In genomic region chr2:74850816-74851566, GRCh38 we compare ENCODE assay signal across 11 cellular contexts. TPM values are rescaled to one million over a fixed set of nuclear protein-coding genes. Genes with fewer than 3 reads are reported as not detected.
DNase-seq lines count a peak whose midpoint lies in the region; ATAC-seq and TF ChIP-seq lines count a peak whose summit lies in the region.
"Had no signal": no experiment of that assay in that cellular context is flagged by ENCODE, and none has a peak within 500 bp of the region (broad histone marks: within the 10 kb centered on the region; RNA-seq: fewer than 3 reads in every experiment).

No MANE protein-coding gene starts in this region.

- ATAC-seq in SK-N-SH treated with all-trans-retinoic acid at 6 μM for 48 hours = no peak; the same call in 2 of the 3 replicates
- ATAC-seq in PC-3 = peak; percentile 49
- ATAC-seq in HG03196 (IDR thresholded peaks at IDR 0.05; ENCODE audit: unreplicated experiment) = no peak

- 72% methylated on average over 10 of the region's 10 CpGs for WGBS in SK-N-SH (ENCODE audit: low lambda C conversion rate)
- 85 to 90% (median 86%) methylated on average over 10 of the region's 10 CpGs for WGBS in spleen, 5 donors

- H3K9ac ChIP-seq in SK-N-SH = no peak overlapping the region
- peak overlapping the region; percentile 4; the same call in 1 of the 2 replicates for H3K9ac ChIP-seq in PC-3 (ENCODE audit: low read length)

- no peaks in the 10 kb centered on the region for H3K27me3 ChIP-seq in SK-N-SH (ENCODE audit: insufficient read depth)
- H3K27me3 ChIP-seq in PC-3 (ENCODE audit: low read length) = no peaks in the 10 kb centered on the region
- H3K27me3 ChIP-seq in spleen (replicated peaks in 1 of 7) = no peaks in the 10 kb centered on the region

- TF ChIP-seq CTCF in SK-N-SH (IDR thresholded peaks at IDR 0.05) (no peak), PC-3 (conservative IDR thresholded peaks at IDR 0.05; ENCODE audit: low read depth, low read length) (no peak), fibroblast of pulmonary artery (IDR thresholded peaks at IDR 0.05; ENCODE audit: low read length, missing control alignments) (no peak), spleen (IDR thresholded peaks at IDR 0.05 in 8 of 11, conservative IDR thresholded peaks at IDR 0.05 in 3 of 11) (no peak)

- TF ChIP-seq POLR2A in spleen (IDR thresholded peaks at IDR 0.05) = no peak

- CTCF ChIA-PET in SK-N-SH (lab: Yijun Ruan, JAX) = interaction anchor here (0.6 to 4.6 kb wide), 5 partner anchors 11 to 136 kb away, joined by 3 to 26 read pairs (median 8); no protein-coding TSS in a partner anchor
- CTCF ChIA-PET in PC-3 (lab: Charles Lee) = no interaction called here

- no peaks in the 10 kb centered on the region for H4K20me1 ChIP-seq in SK-N-SH (ENCODE audit: insufficient read depth)
- H4K20me1 ChIP-seq in PC-3 (ENCODE audit: low read length) = peaks cover 10% of the 10 kb centered on the region; the same call in 1 of the 2 replicates

- peaks cover 12% of the 10 kb centered on the region; the same call in 1 of the 2 replicates for H3K79me2 ChIP-seq in SK-N-SH (ENCODE audit: insufficient read depth)
- H3K79me2 ChIP-seq in PC-3 (ENCODE audit: low read length) = peaks cover 99% of the 10 kb centered on the region

- no peak overlapping the region; the same call in 1 of the 2 replicates for H2AFZ ChIP-seq in SK-N-SH (ENCODE audit: low read depth)
- no peak overlapping the region for H2AFZ ChIP-seq in PC-3 (ENCODE audit: low read length)

- H3K4me1 ChIP-seq in SK-N-SH (ENCODE audit: control insufficient read depth in 1 of 2, insufficient read depth in 2 of 2, low read depth in 1 of 2, low read length in 1 of 2) = peaks cover 22 to 34% of the 10 kb centered on the region in 2 experiments; a peak in 3 of 4 replicates
- H3K4me1 ChIP-seq in PC-3 (ENCODE audit: insufficient read depth, low read length) = peaks cover 79% of the 10 kb centered on the region
- peaks cover 22 to 73% (median 57%) of the 10 kb centered on the region in 6 donors for H3K4me1 ChIP-seq in spleen

- H3K4me3 ChIP-seq in SK-N-SH (ENCODE audit: low read depth in 2 of 2, low read length in 1 of 2) = no peak overlapping the region
- H3K4me3 ChIP-seq in PC-3 (ENCODE audit: low read length) = peak overlapping the region; percentile 16; the same call in 1 of the 2 replicates
- H3K4me3 ChIP-seq in fibroblast of pulmonary artery (replicated peaks; ENCODE audit: low read depth, low read length) = no peak overlapping the region
- H3K4me3 ChIP-seq in spleen = peak overlapping the region in 1 of 8 donors; percentile 54
- H3K4me3 ChIP-seq: K562 had no signal

- BruUV-seq in PC-3 (replicated peaks; lab: Mats Ljungman, UMichigan) = no TSS peak

- H3K9me2 ChIP-seq in SK-N-SH (no peaks in the 10 kb centered on the region), PC-3 (replicated peaks; ENCODE audit: low read length) (no peaks in the 10 kb centered on the region)

- 0 out of 2 replicates have a peak overlapping the region, but pooled peaks have one; percentile 45 for H3K4me2 ChIP-seq in SK-N-SH
- H3K4me2 ChIP-seq in PC-3 (ENCODE audit: low read length) = peak overlapping the region; percentile 54

- no peaks in the 10 kb centered on the region for H3K36me3 ChIP-seq in SK-N-SH (replicated peaks in 1 of 2; ENCODE audit: control insufficient read depth in 1 of 2, insufficient read depth in 2 of 2, low read length in 1 of 2)
- peaks cover 22% of the 10 kb centered on the region for H3K36me3 ChIP-seq in PC-3 (ENCODE audit: low read depth, low read length)
- H3K36me3 ChIP-seq in spleen = peaks cover 0 to 19% (median 4%) of the 10 kb centered on the region in 6 donors

- intact Hi-C loops in PC-3 (cut with micrococcal nuclease) (no loop called here), spleen (cut with DNase I; ENCODE audit: low total_unique reads) (no loop called here)

- H3F3A ChIP-seq in SK-N-SH (replicated peaks; ENCODE audit: insufficient read depth) (peaks cover 14% of the 10 kb centered on the region), PC-3 (ENCODE audit: low read length, unreplicated experiment) (peaks cover 18% of the 10 kb centered on the region)

- H3K27ac ChIP-seq in SK-N-SH (ENCODE audit: low read depth in 2 of 2, low read length in 1 of 2) = no peak overlapping the region
- peak overlapping the region; percentile 71 for H3K27ac ChIP-seq in PC-3 (ENCODE audit: low read length)
- peak overlapping the region in 7 of 8 donors; percentile 82 to 95 (median 91) for H3K27ac ChIP-seq in spleen

- no peak for DNase-seq in SK-N-SH
- peak; percentile 90 for DNase-seq in PC-3
- peak; percentile 51 for DNase-seq in fibroblast of pulmonary artery (ENCODE audit: low read depth)
- DNase-seq in spleen = no peak
- no peak for DNase-seq in SW 1271 (lab: John Stamatoyannopoulos, UW)
- no peak for DNase-seq in NCI-H2107 treated with DMSO at 0.1 percent for 48 hours (lab: John Stamatoyannopoulos, UW; ENCODE audit: unreplicated experiment)
- DNase-seq: 8988T, erythroblast had no signal

- POLR2A ChIA-PET in SK-N-SH (lab: Yijun Ruan, JAX) (interaction anchor here (0.6 to 3.5 kb wide), 2 partner anchors 11 to 77 kb away, joined by 4 to 9 read pairs; no protein-coding TSS in a partner anchor), PC-3 (lab: Charles Lee; ENCODE audit: unreplicated experiment) (no interaction called here)

- no peak for TF ChIP-seq RAD21 in SK-N-SH (IDR thresholded peaks at IDR 0.05; ENCODE audit: low read length)

- H3K9me3 ChIP-seq in SK-N-SH = no peaks in the 10 kb centered on the region
- no peaks in the 10 kb centered on the region for H3K9me3 ChIP-seq in PC-3 (ENCODE audit: low read length)
- no peaks in the 10 kb centered on the region for H3K9me3 ChIP-seq in spleen

- no peak for TF ChIP-seq EP300 in SK-N-SH (IDR thresholded peaks at IDR 0.05; ENCODE audit: borderline replicate concordance in 1 of 2, low read depth in 1 of 2, low read length in 1 of 2)

TF ChIP-seq in SK-N-SH, 30 proteins besides CTCF, POLR2A, EP300 and RAD21 (continues in another document):
- TF ChIP-seq FOSL2 (IDR thresholded peaks at IDR 0.05; ENCODE audit: borderline replicate concordance, low read depth) (peak; percentile 48; the same call in 1 of the 2 replicates), MAX (IDR thresholded peaks at IDR 0.05; ENCODE audit: low read depth) (peak; percentile 73; the same call in 1 of the 2 replicates), CHD2 (IDR thresholded peaks at IDR 0.05; ENCODE audit: low read length, partially characterized antibody) (no peak), MEF2A (IDR thresholded peaks at IDR 0.05; ENCODE audit: borderline replicate concordance, low read depth) (no peak), RFX5 (IDR thresholded peaks at IDR 0.05; ENCODE audit: low read length) (no peak), YY1 (IDR thresholded peaks at IDR 0.05; ENCODE audit: low read depth) (no peak), TCF12 (IDR thresholded peaks at IDR 0.05) (peak; percentile 65), PBX3 (IDR thresholded peaks at IDR 0.05) (peak; percentile 64), FOXM1 (IDR thresholded peaks at IDR 0.05; ENCODE audit: low read depth) (no peak), NRF1 (IDR thresholded peaks at IDR 0.05; ENCODE audit: low read depth, low read length) (no peak), RXRA (IDR thresholded peaks at IDR 0.05; ENCODE audit: borderline replicate concordance, low read depth) (peak; percentile 42; the same call in 1 of the 2 replicates)

TF ChIP-seq in SK-N-SH treated with all-trans-retinoic acid at 6 μM for 48 hours, 23 proteins besides CTCF, POLR2A, EP300 and RAD21 (continues in another document):
- TF ChIP-seq ZNF8 (CRISPR knock-in tag; IDR thresholded peaks at IDR 0.05) (no peak), BACH2 (CRISPR knock-in tag; IDR thresholded peaks at IDR 0.05; ENCODE audit: borderline replicate concordance) (no peak), CREB5 (CRISPR knock-in tag; IDR thresholded peaks at IDR 0.05; ENCODE audit: low read depth) (no peak), GLIS3 (CRISPR knock-in tag; IDR thresholded peaks at IDR 0.05) (no peak), OSR1 (CRISPR knock-in tag; IDR thresholded peaks at IDR 0.05) (no peak), TSHZ2 (CRISPR knock-in tag; IDR thresholded peaks at IDR 0.05) (no peak)

RNA-seq across cellular contexts. Expression of gene HK2, which starts 17.1 kb away (rescaled TPM):
- polyA plus RNA-seq in SK-N-SH (2012; rRNA removed) = 13.5 and 15.1 TPM in 2 replicates
- 11.1 and 12.9 TPM in 2 replicates for polyA plus RNA-seq in SK-N-SH (2012; cell fraction: cytosol; rRNA removed)
- polyA plus RNA-seq in SK-N-SH (2012; cell fraction: nucleus; rRNA removed) = 11.8 and 13.6 TPM in 2 replicates
- 43.8 and 55.2 TPM in 2 replicates for total RNA-seq in PC-3 (2014; rRNA removed)
- 10 to 100 TPM; 15.3 to 67.8 (median 17.3) TPM for total RNA-seq in spleen
- polyA plus RNA-seq in spleen = 1 to 10 TPM; 4.8 to 8.1 (median 4.9) TPM

Comparison
In these comparisons a context has a peak if more than half of its experiments do, and no peak if none do; other contexts are left out.
1. DNase-seq: peak in PC-3 (single experiment) and fibroblast of pulmonary artery (single experiment); none in SK-N-SH (single experiment), spleen (single experiment), SW 1271 (0 of 2) and NCI-H2107 treated with DMSO at 0.1 percent for 48 hours (single experiment).
2. H3K27ac ChIP-seq: peak in PC-3 (single experiment) and spleen (7 of 8); none in SK-N-SH (0 of 2).